27 cellular contexts compared by ENCODE assay signal in the genomic region with DNA sequence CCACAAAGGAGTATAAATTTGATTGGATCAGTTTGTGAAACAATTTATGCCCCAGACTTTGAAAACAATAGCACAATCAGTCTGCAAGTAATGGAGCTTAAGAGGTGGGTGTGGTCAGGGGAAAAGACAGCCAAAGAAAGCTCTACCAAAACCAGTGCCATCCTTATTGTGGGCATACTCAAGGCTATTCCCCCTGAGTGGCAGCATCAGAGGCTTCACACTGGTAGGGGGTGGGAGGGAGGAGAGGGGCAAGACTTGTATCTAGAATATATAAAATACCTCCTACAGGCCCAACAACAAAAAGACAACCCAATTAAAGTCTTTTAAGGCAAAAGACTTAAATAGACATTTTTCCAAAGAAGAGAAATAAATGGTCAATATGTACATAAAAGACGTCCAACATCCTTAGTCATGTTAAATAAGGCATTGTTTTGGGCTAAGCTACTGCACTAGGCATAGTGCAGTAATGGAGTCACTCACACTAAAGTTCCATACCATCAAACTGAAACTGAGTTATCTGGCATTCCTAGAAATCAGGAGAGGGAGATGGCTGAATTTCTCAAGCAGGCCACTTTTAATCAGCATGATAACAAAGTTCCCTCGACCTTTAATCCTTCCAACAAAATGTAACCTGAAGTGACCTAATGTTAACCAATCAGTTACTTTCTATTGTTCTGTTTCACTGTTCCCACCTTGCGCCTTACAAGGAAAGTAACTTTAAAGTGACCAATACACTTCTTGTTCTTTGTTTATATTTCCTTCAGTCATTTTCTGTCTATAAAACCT. TPM values are rescaled to one million over a fixed set of nuclear protein-coding genes. Genes with fewer than 3 reads are reported as not detected.
DNase-seq lines count a peak whose midpoint lies in the region; ATAC-seq and TF ChIP-seq lines count a peak whose summit lies in the region.
"Had no signal": no experiment of that assay in that cellular context is flagged by ENCODE, and none has a peak within 500 bp of the region (broad histone marks: within the 10 kb centered on the region; RNA-seq: fewer than 3 reads in every experiment).

No MANE protein-coding gene starts in this region.

- H3K27me3 Mint-ChIP-seq in activated CD4-positive, alpha-beta T cell treated with anti-CD3 and anti-CD28 coated beads, Interleukin-2, amount 10 ng/mL, durations not matched to agents 24 days and 14 days = no peaks in the 10 kb centered on the region
- H3K27me3 Mint-ChIP-seq: activated CD8-positive, alpha-beta memory T cell treated with anti-CD3 and anti-CD28 coated beads, Interleukin-2, amount 10 ng/mL, durations not matched to agents 7 days and 5 days; naive thymus-derived CD8-positive, alpha-beta T cell had no signal

- no peak for TF ChIP-seq EP300 in esophagus muscularis mucosa (IDR thresholded peaks at IDR 0.05)

- no peak overlapping the region for H2AK5ac ChIP-seq in trophoblast cell (ENCODE audit: low read length)

- peaks cover 4% of the 10 kb centered on the region for H3K36me3 ChIP-seq in HAP-1 (replicated peaks)
- H3K36me3 ChIP-seq in adipocyte (ENCODE audit: control insufficient read depth, insufficient read depth, low read length, severe bottlenecking) = no peaks in the 10 kb centered on the region
- peaks cover 4 to 6% of the 10 kb centered on the region in 2 experiments for H3K36me3 ChIP-seq in trophoblast cell (ENCODE audit: control insufficient read depth in 1 of 2, insufficient read depth in 2 of 2, low read length in 2 of 2)
- no peaks in the 10 kb centered on the region for H3K36me3 ChIP-seq in esophagus muscularis mucosa
- H3K36me3 ChIP-seq: brain microvascular endothelial cell, left ventricle myocardium inferior, Peyer's patch had no signal

- H3K27ac ChIP-seq in trophoblast cell (ENCODE audit: low read depth, low read length) = no peak overlapping the region
- no peak overlapping the region for H3K27ac ChIP-seq in esophagus muscularis mucosa (replicated peaks in 1 of 4)
- H3K27ac ChIP-seq: brain microvascular endothelial cell, left ventricle myocardium inferior, Peyer's patch, upper lobe of left lung had no signal

- no CpG with 5 or more reads among the region's 3 CpGs for WGBS in trophoblast cell (ENCODE audit: extremely low coverage, insufficient coverage, insufficient read length)
- WGBS in esophagus muscularis mucosa = 87% methylated on average over 3 of the region's 3 CpGs

- peak; percentile 89 for ATAC-seq in left colon
- ATAC-seq: activated CD8-positive, alpha-beta memory T cell treated with anti-CD3 and anti-CD28 coated beads, Interleukin-2, amount 10 ng/mL, durations not matched to agents 7 days and 5 days; activated T-cell treated with anti-CD3 and anti-CD28 coated beads, Interleukin-2, amount 50 U/mL, for 72 hours; naive thymus-derived CD8-positive, alpha-beta T cell had no signal

- H3K9me3 ChIP-seq in HAP-1 (no peaks in the 10 kb centered on the region), adipocyte (ENCODE audit: control insufficient read depth, low read length) (no peaks in the 10 kb centered on the region), trophoblast cell (ENCODE audit: insufficient read depth, low read depth, low read length) (no peaks in the 10 kb centered on the region), esophagus muscularis mucosa (no peaks in the 10 kb centered on the region)
- H3K9me3 ChIP-seq: left ventricle myocardium inferior, Peyer's patch, upper lobe of left lung had no signal

- no peak for TF ChIP-seq POLR2A in esophagus muscularis mucosa (IDR thresholded peaks at IDR 0.05; ENCODE audit: low read depth)

- peak; percentile 82 to 99 for DNase-seq in HAP-1 (ENCODE audit: low spot score in 2 of 2)
- no peak for DNase-seq in adipocyte (ENCODE audit: low read depth)
- DNase-seq in left colon = no peak
- DNase-seq in trophoblast cell = peak; percentile 30 to 85
- no peak for DNase-seq in NCI-H128 (lab: John Stamatoyannopoulos, UW; ENCODE audit: unreplicated experiment)
- DNase-seq in activated T-cell treated with anti-CD3 and anti-CD28 coated beads, Interleukin-2, amount 50 U/mL, for 48 hours = no peak
- DNase-seq in esophagus muscularis mucosa (ENCODE audit: extremely low spot score) = no peak
- no peak for DNase-seq in activated CD4-positive, alpha-beta T cell treated with anti-CD3 and anti-CD28 coated beads, Interleukin-2, amount 10 ng/mL, durations not matched to agents 24 days and 14 days
- DNase-seq: ACHN; activated CD8-positive, alpha-beta memory T cell treated with anti-CD3 and anti-CD28 coated beads, Interleukin-2, amount 10 ng/mL, durations not matched to agents 7 days and 5 days; activated naive CD4-positive, alpha-beta T cell treated with anti-CD3 and anti-CD28 coated beads for 36 hours; activated T-cell treated with anti-CD3 and anti-CD28 coated beads, Interleukin-2, amount 50 U/mL, for 72 hours; brain microvascular endothelial cell; effector CD8-positive, alpha-beta T cell; GDM1; left ventricle myocardium inferior; midbrain; naive thymus-derived CD8-positive, alpha-beta T cell; NCI-H1694 treated with DMSO at 0.1 percent for 48 hours; NCI-H526; Peyer's patch; retina; SIG-M5; stimulated activated CD4-positive, alpha-beta T cell treated with anti-CD3 and anti-CD28 coated beads, Interleukin-2, amount 100 ng/mL, for 48 hours; SW 1271; T1000; upper lobe of left lung had no signal

- H3K4me3 ChIP-seq in HAP-1 = no peak overlapping the region
- H3K4me3 ChIP-seq in adipocyte (ENCODE audit: low read length) = peak overlapping the region; percentile 21
- H3K4me3 ChIP-seq in trophoblast cell (ENCODE audit: low read depth, low read length) = no peak overlapping the region
- H3K4me3 ChIP-seq in esophagus muscularis mucosa = no peak overlapping the region
- H3K4me3 ChIP-seq: left ventricle myocardium inferior, Peyer's patch, upper lobe of left lung had no signal

- no peak overlapping the region for H4K91ac ChIP-seq in trophoblast cell (ENCODE audit: low read depth, low read length)

- peaks cover 12% of the 10 kb centered on the region for H3K4me1 Mint-ChIP-seq in activated CD4-positive, alpha-beta T cell treated with anti-CD3 and anti-CD28 coated beads, Interleukin-2, amount 10 ng/mL, durations not matched to agents 24 days and 14 days

- in situ Hi-C loops in HAP-1 (cut with MboI; ENCODE audit: low sequenced_read_pairs) = loop anchor here (25.0 kb wide), 2 partner anchors 463 to 763 kb away; a partner anchor contains a TSS

- H3K79me2 ChIP-seq in trophoblast cell (ENCODE audit: control insufficient read depth, insufficient read depth, low read length, poor library complexity) = no peaks in the 10 kb centered on the region

- H3K14ac ChIP-seq in trophoblast cell (ENCODE audit: low read length) = no peak overlapping the region

- no peak overlapping the region for H3K4me3 Mint-ChIP-seq in activated CD4-positive, alpha-beta T cell treated with anti-CD3 and anti-CD28 coated beads, Interleukin-2, amount 10 ng/mL, durations not matched to agents 24 days and 14 days
- H3K4me3 Mint-ChIP-seq: activated CD8-positive, alpha-beta memory T cell treated with anti-CD3 and anti-CD28 coated beads, Interleukin-2, amount 10 ng/mL, durations not matched to agents 7 days and 5 days; activated naive CD4-positive, alpha-beta T cell treated with anti-CD3 and anti-CD28 coated beads for 36 hours; activated T-cell treated with anti-CD3 and anti-CD28 coated beads, Interleukin-2, amount 50 U/mL, for 72 hours; naive thymus-derived CD8-positive, alpha-beta T cell had no signal

- H3K9ac ChIP-seq in adipocyte (ENCODE audit: low read length) = peak overlapping the region; percentile 61
- H3K9ac ChIP-seq in trophoblast cell (ENCODE audit: low read length) = no peak overlapping the region

- no peak overlapping the region for H4K8ac ChIP-seq in trophoblast cell (ENCODE audit: low read depth, low read length)

- no peak overlapping the region for H3K23ac ChIP-seq in trophoblast cell (ENCODE audit: low read length)

- H3K9me3 Mint-ChIP-seq in activated CD4-positive, alpha-beta T cell treated with anti-CD3 and anti-CD28 coated beads, Interleukin-2, amount 10 ng/mL, durations not matched to agents 24 days and 14 days = peaks cover 8% of the 10 kb centered on the region
- H3K9me3 Mint-ChIP-seq: activated naive CD4-positive, alpha-beta T cell treated with anti-CD3 and anti-CD28 coated beads for 36 hours; activated T-cell treated with anti-CD3 and anti-CD28 coated beads, Interleukin-2, amount 50 U/mL, for 72 hours; naive thymus-derived CD8-positive, alpha-beta T cell had no signal

- no peak overlapping the region for H3K4me2 ChIP-seq in trophoblast cell (ENCODE audit: low read length)

- no peak overlapping the region for H3K4ac ChIP-seq in trophoblast cell (ENCODE audit: low read depth, low read length)

- no peak overlapping the region for H3K18ac ChIP-seq in trophoblast cell (ENCODE audit: low read length)

- no peak overlapping the region for H2AFZ ChIP-seq in trophoblast cell (ENCODE audit: insufficient read depth, low read length, poor library complexity)

- H2BK12ac ChIP-seq in trophoblast cell (ENCODE audit: low read length) = no peak overlapping the region

- H2BK120ac ChIP-seq in trophoblast cell (ENCODE audit: insufficient read depth, low read length, poor library complexity) = no peak overlapping the region

- no peak overlapping the region for H2BK5ac ChIP-seq in trophoblast cell (ENCODE audit: low read depth, low read length, poor library complexity)

- no peak overlapping the region for H3K27ac Mint-ChIP-seq in activated CD4-positive, alpha-beta T cell treated with anti-CD3 and anti-CD28 coated beads, Interleukin-2, amount 10 ng/mL, durations not matched to agents 24 days and 14 days
- H3K27ac Mint-ChIP-seq: activated CD8-positive, alpha-beta memory T cell treated with anti-CD3 and anti-CD28 coated beads, Interleukin-2, amount 10 ng/mL, durations not matched to agents 7 days and 5 days; activated naive CD4-positive, alpha-beta T cell treated with anti-CD3 and anti-CD28 coated beads for 36 hours; activated T-cell treated with anti-CD3 and anti-CD28 coated beads, Interleukin-2, amount 50 U/mL, for 72 hours had no signal

- intact Hi-C loops in left colon (cut with DNase I, micrococcal nuclease) = no loop called here
- intact Hi-C loops in esophagus muscularis mucosa (cut with DNase I) = no loop called here
- intact Hi-C loops in activated CD4-positive, alpha-beta T cell treated with anti-CD3 and anti-CD28 coated beads, Interleukin-2, amount 10 ng/mL, durations not matched to agents 24 days and 14 days (cut with micrococcal nuclease) = no loop called here

- H3K27me3 ChIP-seq in HAP-1 (ENCODE audit: low read depth) = no peaks in the 10 kb centered on the region
- H3K27me3 ChIP-seq in adipocyte (replicated peaks; ENCODE audit: control insufficient read depth, insufficient read depth, low read length) = no peaks in the 10 kb centered on the region
- no peaks in the 10 kb centered on the region for H3K27me3 ChIP-seq in trophoblast cell (ENCODE audit: insufficient read depth, low read length)
- H3K27me3 ChIP-seq in esophagus muscularis mucosa = no peaks in the 10 kb centered on the region
- H3K27me3 ChIP-seq: brain microvascular endothelial cell, Peyer's patch, upper lobe of left lung had no signal

- H4K12ac ChIP-seq in trophoblast cell (ENCODE audit: low read depth, low read length) = no peak overlapping the region

- H3K4me1 ChIP-seq in HAP-1 (peaks cover 30% of the 10 kb centered on the region), adipocyte (ENCODE audit: control insufficient read depth, insufficient read depth, low read length) (peaks cover 24% of the 10 kb centered on the region), trophoblast cell (ENCODE audit: control insufficient read depth in 1 of 2, insufficient read depth in 2 of 2, low read length in 2 of 2) (peaks cover 0 to 3% of the 10 kb centered on the region in 2 experiments), esophagus muscularis mucosa (peaks cover 0 to 7% (median 3%) of the 10 kb centered on the region in 4 donors)
- H3K4me1 ChIP-seq: upper lobe of left lung had no signal

- TF ChIP-seq CTCF in esophagus muscularis mucosa (IDR thresholded peaks at IDR 0.05) = no peak

- peaks cover 28% of the 10 kb centered on the region for H3K36me3 Mint-ChIP-seq in activated CD4-positive, alpha-beta T cell treated with anti-CD3 and anti-CD28 coated beads, Interleukin-2, amount 10 ng/mL, durations not matched to agents 24 days and 14 days (ENCODE audit: low read depth)

- no peaks in the 10 kb centered on the region for H3K79me1 ChIP-seq in trophoblast cell (ENCODE audit: low read length)

RNA-seq across cellular contexts. Expression of a gene that starts 24.8 kb away (rescaled TPM):
- total RNA-seq in left colon = 10 to 100 TPM; 12.3 to 14.2 TPM
- polyA plus RNA-seq in trophoblast cell (2013) = 19.8 and 20.8 TPM in 2 replicates
- total RNA-seq in esophagus muscularis mucosa = 10 to 100 TPM in 2 of 4 donors, 1 to 10 TPM in 2; 9.1 to 10.4 (median 9.8) TPM
- total RNA-seq in activated CD4-positive, alpha-beta T cell treated with anti-CD3 and anti-CD28 coated beads, Interleukin-2, amount 10 ng/mL, durations not matched to agents 24 days and 14 days = 38.0 and 43.3 TPM in 2 replicates

Comparison
In these comparisons a context has a peak if more than half of its experiments do, and no peak if none do; other contexts are left out.
1. DNase-seq: peak in HAP-1 (2 of 2) and trophoblast cell (2 of 2); none in adipocyte (single experiment), left colon (0 of 2), NCI-H128 (single experiment), activated T-cell treated with anti-CD3 and anti-CD28 coated beads, Interleukin-2, amount 50 U/mL, for 48 hours (0 of 2), esophagus muscularis mucosa (single experiment) and activated CD4-positive, alpha-beta T cell treated with anti-CD3 and anti-CD28 coated beads, Interleukin-2, amount 10 ng/mL, durations not matched to agents 24 days and 14 days (single experiment).